In the genomic region with DNA sequence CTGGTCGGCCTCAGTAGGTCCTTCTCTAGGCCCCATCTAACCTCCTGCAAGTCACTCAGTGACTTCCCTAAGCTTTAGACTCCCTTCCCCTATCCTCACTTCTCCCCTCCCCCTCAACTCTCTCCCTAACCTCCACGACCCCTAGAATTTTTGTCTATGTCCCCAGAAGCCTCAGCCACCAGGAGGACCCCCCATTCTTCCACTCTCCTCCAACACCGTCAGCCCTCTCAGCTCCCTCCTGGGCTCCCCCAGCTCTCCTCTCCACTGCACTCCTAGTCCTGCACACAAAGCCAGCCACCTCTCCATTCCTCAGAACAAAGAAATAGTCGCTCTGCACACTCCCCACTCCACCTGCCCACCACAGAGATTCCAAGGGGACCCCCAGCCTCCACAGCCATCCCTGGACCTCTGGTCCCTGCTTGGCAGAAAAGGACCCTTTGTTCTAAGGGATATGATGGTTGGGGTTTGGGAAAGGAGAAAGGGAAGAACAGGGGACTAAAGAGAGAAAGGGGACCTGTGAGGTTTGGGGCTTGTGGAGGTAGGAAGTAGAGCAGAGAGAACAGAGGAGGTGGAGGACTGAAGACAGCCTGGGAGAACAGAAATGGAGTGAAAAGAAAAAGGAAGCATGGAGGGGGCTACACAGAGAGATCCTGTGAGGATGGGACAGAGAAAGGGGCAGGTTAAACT, we compare ENCODE assay signal across 1 cellular context.
TF ChIP-seq lines count a peak whose summit lies in the region.

No MANE protein-coding gene starts in this region.

TF ChIP-seq in HepG2, 621 proteins besides CTCF, POLR2A, EP300 and RAD21:
- TF ChIP-seq HES4 (CRISPR knock-in tag; IDR thresholded peaks at IDR 0.05; ENCODE audit: borderline replicate concordance): 0 out of 2 replicates have a peak, but pooled peaks have one; percentile 17
- TF ChIP-seq STAT5B (CRISPR knock-in tag; IDR thresholded peaks at IDR 0.05): no peak
- TF ChIP-seq GPN1 (CRISPR knock-in tag; IDR thresholded peaks at IDR 0.05; ENCODE audit: borderline replicate concordance): no peak
- TF ChIP-seq, protein P1, sequence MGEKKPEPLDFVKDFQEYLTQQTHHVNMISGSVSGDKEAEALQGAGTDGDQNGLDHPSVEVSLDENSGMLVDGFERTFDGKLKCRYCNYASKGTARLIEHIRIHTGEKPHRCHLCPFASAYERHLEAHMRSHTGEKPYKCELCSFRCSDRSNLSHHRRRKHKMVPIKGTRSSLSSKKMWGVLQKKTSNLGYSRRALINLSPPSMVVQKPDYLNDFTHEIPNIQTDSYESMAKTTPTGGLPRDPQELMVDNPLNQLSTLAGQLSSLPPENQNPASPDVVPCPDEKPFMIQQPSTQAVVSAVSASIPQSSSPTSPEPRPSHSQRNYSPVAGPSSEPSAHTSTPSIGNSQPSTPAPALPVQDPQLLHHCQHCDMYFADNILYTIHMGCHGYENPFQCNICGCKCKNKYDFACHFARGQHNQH (CRISPR knock-in tag; IDR thresholded peaks at IDR 0.05): no peak
- TF ChIP-seq ZNF891 (CRISPR knock-in tag; IDR thresholded peaks at IDR 0.05): no peak
- no peak for TF ChIP-seq KDM5A (IDR thresholded peaks at IDR 0.05; ENCODE audit: borderline replicate concordance, low read length)
- 0 out of 2 replicates have a peak, but pooled peaks have one; percentile 26 for TF ChIP-seq JUNB (CRISPR knock-in tag; IDR thresholded peaks at IDR 0.05; ENCODE audit: borderline replicate concordance)
- TF ChIP-seq YY1 (IDR thresholded peaks at IDR 0.05; ENCODE audit: insufficient read depth, insufficient replicate concordance, low read depth, low read length): no peak
- TF ChIP-seq SMARCC2 (IDR thresholded peaks at IDR 0.05): no peak
- TF ChIP-seq, protein P2, sequence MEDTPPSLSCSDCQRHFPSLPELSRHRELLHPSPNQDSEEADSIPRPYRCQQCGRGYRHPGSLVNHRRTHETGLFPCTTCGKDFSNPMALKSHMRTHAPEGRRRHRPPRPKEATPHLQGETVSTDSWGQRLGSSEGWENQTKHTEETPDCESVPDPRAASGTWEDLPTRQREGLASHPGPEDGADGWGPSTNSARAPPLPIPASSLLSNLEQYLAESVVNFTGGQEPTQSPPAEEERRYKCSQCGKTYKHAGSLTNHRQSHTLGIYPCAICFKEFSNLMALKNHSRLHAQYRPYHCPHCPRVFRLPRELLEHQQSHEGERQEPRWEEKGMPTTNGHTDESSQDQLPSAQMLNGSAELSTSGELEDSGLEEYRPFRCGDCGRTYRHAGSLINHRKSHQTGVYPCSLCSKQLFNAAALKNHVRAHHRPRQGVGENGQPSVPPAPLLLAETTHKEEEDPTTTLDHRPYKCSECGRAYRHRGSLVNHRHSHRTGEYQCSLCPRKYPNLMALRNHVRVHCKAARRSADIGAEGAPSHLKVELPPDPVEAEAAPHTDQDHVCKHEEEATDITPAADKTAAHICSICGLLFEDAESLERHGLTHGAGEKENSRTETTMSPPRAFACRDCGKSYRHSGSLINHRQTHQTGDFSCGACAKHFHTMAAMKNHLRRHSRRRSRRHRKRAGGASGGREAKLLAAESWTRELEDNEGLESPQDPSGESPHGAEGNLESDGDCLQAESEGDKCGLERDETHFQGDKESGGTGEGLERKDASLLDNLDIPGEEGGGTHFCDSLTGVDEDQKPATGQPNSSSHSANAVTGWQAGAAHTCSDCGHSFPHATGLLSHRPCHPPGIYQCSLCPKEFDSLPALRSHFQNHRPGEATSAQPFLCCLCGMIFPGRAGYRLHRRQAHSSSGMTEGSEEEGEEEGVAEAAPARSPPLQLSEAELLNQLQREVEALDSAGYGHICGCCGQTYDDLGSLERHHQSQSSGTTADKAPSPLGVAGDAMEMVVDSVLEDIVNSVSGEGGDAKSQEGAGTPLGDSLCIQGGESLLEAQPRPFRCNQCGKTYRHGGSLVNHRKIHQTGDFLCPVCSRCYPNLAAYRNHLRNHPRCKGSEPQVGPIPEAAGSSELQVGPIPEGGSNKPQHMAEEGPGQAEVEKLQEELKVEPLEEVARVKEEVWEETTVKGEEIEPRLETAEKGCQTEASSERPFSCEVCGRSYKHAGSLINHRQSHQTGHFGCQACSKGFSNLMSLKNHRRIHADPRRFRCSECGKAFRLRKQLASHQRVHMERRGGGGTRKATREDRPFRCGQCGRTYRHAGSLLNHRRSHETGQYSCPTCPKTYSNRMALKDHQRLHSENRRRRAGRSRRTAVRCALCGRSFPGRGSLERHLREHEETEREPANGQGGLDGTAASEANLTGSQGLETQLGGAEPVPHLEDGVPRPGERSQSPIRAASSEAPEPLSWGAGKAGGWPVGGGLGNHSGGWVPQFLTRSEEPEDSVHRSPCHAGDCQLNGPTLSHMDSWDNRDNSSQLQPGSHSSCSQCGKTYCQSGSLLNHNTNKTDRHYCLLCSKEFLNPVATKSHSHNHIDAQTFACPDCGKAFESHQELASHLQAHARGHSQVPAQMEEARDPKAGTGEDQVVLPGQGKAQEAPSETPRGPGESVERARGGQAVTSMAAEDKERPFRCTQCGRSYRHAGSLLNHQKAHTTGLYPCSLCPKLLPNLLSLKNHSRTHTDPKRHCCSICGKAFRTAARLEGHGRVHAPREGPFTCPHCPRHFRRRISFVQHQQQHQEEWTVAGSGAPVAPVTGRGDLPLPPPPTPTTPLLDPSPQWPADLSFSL (CRISPR knock-in tag; IDR thresholded peaks at IDR 0.05): 0 out of 2 replicates have a peak, but pooled peaks have one; percentile 26
- no peak for TF ChIP-seq ZC3H4 (CRISPR knock-in tag; IDR thresholded peaks at IDR 0.05; ENCODE audit: borderline replicate concordance)
- TF ChIP-seq ZFP41 (CRISPR knock-in tag; IDR thresholded peaks at IDR 0.05; ENCODE audit: borderline replicate concordance): no peak
